1 cellular context compared by ENCODE assay signal in the genomic region with DNA sequence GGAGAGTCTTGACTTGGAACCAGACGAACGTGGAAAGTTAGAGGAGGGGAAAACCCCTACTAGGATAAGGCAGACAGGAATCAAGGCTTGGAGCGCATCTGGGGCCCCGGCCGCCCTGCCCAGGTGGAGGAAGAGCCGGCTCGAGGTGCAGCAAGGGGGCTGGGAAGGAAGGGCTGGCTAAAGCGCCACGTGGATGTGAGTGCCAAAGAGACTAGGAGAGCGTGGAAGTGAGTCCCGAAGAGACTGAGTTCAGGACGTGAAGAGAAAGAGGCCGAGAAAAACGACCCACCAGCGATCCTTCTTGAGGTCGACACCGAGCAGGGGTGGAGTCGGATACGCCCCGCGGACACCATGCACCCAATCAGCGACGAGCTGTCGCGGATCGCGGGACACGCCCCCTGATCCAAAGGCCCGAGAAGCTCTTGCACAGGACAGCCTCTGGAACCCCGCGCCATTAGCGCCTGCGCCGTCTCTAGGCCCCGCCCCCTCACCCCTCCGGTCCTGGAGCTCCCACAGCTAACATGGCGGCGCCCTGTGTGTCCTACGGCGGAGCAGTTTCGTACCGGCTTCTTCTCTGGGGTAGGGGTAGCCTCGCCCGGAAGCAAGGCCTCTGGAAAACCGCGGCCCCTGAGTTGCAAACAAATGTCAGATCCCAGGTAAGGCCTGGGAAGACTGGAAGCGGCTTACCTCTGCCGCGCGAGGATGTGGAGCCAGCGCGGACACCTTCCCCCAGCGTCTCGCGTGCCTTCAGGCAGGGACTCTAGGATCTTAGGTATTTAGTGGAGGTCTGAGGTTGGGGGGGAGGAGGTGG.
TF ChIP-seq lines count a peak whose summit lies in the region.

A gene (plus strand): TSS at position 498 of the 811 bp plus-strand sequence. CDS start 24 bp downstream, at position 522.

TF ChIP-seq in H1, 55 proteins besides CTCF, POLR2A, EP300 and RAD21:
- peak; percentile 83 for TF ChIP-seq POLR2AphosphoS5 (IDR thresholded peaks at IDR 0.05; ENCODE audit: low read depth, low read length)
- peak; percentile 92 for TF ChIP-seq TAF1 (IDR thresholded peaks at IDR 0.05; ENCODE audit: low read depth, low read length)
- TF ChIP-seq SP2 (IDR thresholded peaks at IDR 0.05; ENCODE audit: low read length), result no peak
- no peak for TF ChIP-seq TCF12 (IDR thresholded peaks at IDR 0.05; ENCODE audit: low read depth, low read length)
- TF ChIP-seq RBBP5 (IDR thresholded peaks at IDR 0.05; ENCODE audit: borderline replicate concordance, low read depth, low read length), result peak; percentile 97; the same call in 1 of the 2 replicates
- TF ChIP-seq SP1 (IDR thresholded peaks at IDR 0.05; ENCODE audit: low read depth, low read length), result peak; percentile 56; the same call in 1 of the 2 replicates
- TF ChIP-seq CBX5 (IDR thresholded peaks at IDR 0.05; ENCODE audit: low read depth, low read length), result no peak
- peak; percentile 91 for TF ChIP-seq PHF8 (conservative IDR thresholded peaks at IDR 0.05; ENCODE audit: low read depth, low read length)
- peak; percentile 72 for TF ChIP-seq TBP (IDR thresholded peaks at IDR 0.05; ENCODE audit: low read depth, low read length)
- TF ChIP-seq NRF1 (IDR thresholded peaks at IDR 0.05; ENCODE audit: low read depth, low read length), result 0 out of 2 replicates have a peak, but pooled peaks have one; percentile 30
- no peak for TF ChIP-seq KDM4A (IDR thresholded peaks at IDR 0.05; ENCODE audit: low read depth, low read length, severe bottlenecking)
- TF ChIP-seq GTF2F1 (IDR thresholded peaks at IDR 0.05; ENCODE audit: borderline replicate concordance, low read depth, low read length), result no peak
- TF ChIP-seq KDM5A (IDR thresholded peaks at IDR 0.05; ENCODE audit: low read length), result peak; percentile 49; the same call in 1 of the 2 replicates
- TF ChIP-seq SAP30 (IDR thresholded peaks at IDR 0.05; ENCODE audit: insufficient read depth, insufficient replicate concordance, low read length), result peak; percentile 35
- TF ChIP-seq SIN3A (conservative IDR thresholded peaks at IDR 0.05 in 1 of 2, IDR thresholded peaks at IDR 0.05 in 1 of 2; ENCODE audit: low read depth in 1 of 2, low read length in 2 of 2), result peak; percentile 18 to 64; a peak in 1 of 4 replicates
- TF ChIP-seq ASH2L (IDR thresholded peaks at IDR 0.05; ENCODE audit: low read length), result peak; percentile 96
- TF ChIP-seq YY1 (IDR thresholded peaks at IDR 0.05; ENCODE audit: low read depth, low read length), result peak; percentile 97
- TF ChIP-seq TAF7 (optimal IDR thresholded peaks at IDR 0.05; ENCODE audit: borderline replicate concordance, low read depth, low read length), result peak; percentile 69
